22 cellular contexts compared by ENCODE assay signal in genomic region chr3:10398341-10398740, GRCh38.
"Had no signal": no experiment of that assay in that cellular context is flagged by ENCODE, and none has a peak within 500 bp of the region (broad histone marks: within the 10 kb centered on the region; RNA-seq: fewer than 3 reads in every experiment).

No MANE protein-coding gene starts in this region.

- DNase-seq: activated B cell treated with CpG ODN at 0.5 μM for 24 hours; activated CD4-positive, alpha-beta T cell treated with anti-CD3 and anti-CD28 coated beads for 48 hours; activated CD8-positive, alpha-beta T cell treated with anti-CD3 and anti-CD28 coated beads for 36 hours; activated effector memory CD4-positive, alpha-beta T cell treated with anti-CD3 and anti-CD28 coated beads, Interleukin-2, amount 50 U/mL, for 16 hours; activated T-cell treated with anti-CD3 and anti-CD28 coated beads, Interleukin-2, amount 50 U/mL, for 4 hours; central memory CD4-positive, alpha-beta T cell; cortex of kidney; effector CD8-positive, alpha-beta T cell; foreskin fibroblast; glutamatergic neuron; hypothalamus; kidney; left ventricle myocardium inferior; mesenchymal stem cell; naive thymus-derived CD8-positive, alpha-beta T cell; small intestine; stimulated activated CD4-positive, alpha-beta T cell treated with anti-CD3 and anti-CD28 coated beads, Interleukin-4, amount 100 ng/mL, for 24 hours; stimulated activated naive CD8-positive, alpha-beta T cell treated with anti-CD3 and anti-CD28 coated beads, Interleukin-15, Interleukin-2, amounts not matched to agents 100 U/mL and 50 U/mL, for 24 hours; T-helper 17 cell; trophoblast cell had no signal

- H3K27ac ChIP-seq: left ventricle myocardium inferior, neutrophil had no signal

- ATAC-seq: activated CD8-positive, alpha-beta T cell treated with anti-CD3 and anti-CD28 coated beads for 36 hours; activated naive CD4-positive, alpha-beta T cell treated with anti-CD3 and anti-CD28 coated beads, Interleukin-2, amount 50 U/mL, for 72 hours; activated T-cell treated with anti-CD3 and anti-CD28 coated beads, Interleukin-2, amount 50 U/mL, for 4 hours; naive thymus-derived CD8-positive, alpha-beta T cell; stimulated activated naive CD8-positive, alpha-beta T cell treated with anti-CD3 and anti-CD28 coated beads, Interleukin-15, Interleukin-2, amounts not matched to agents 100 U/mL and 50 U/mL, for 24 hours; T-helper 17 cell had no signal

- H3K4me3 Mint-ChIP-seq: activated B cell treated with CpG ODN at 0.5 μM for 24 hours; activated CD8-positive, alpha-beta T cell treated with anti-CD3 and anti-CD28 coated beads for 36 hours; activated T-cell treated with anti-CD3 and anti-CD28 coated beads, Interleukin-2, amount 50 U/mL, for 4 hours; T-helper 17 cell had no signal

- H3K4me3 ChIP-seq: left ventricle myocardium inferior had no signal

- H3K9me3 Mint-ChIP-seq: activated B cell treated with CpG ODN at 0.5 μM for 24 hours; activated CD8-positive, alpha-beta T cell treated with anti-CD3 and anti-CD28 coated beads for 36 hours; activated naive CD4-positive, alpha-beta T cell treated with anti-CD3 and anti-CD28 coated beads, Interleukin-2, amount 50 U/mL, for 72 hours; activated T-cell treated with anti-CD3 and anti-CD28 coated beads, Interleukin-2, amount 50 U/mL, for 4 hours; naive thymus-derived CD8-positive, alpha-beta T cell had no signal

- H3K36me3 Mint-ChIP-seq: activated naive CD4-positive, alpha-beta T cell treated with anti-CD3 and anti-CD28 coated beads, Interleukin-2, amount 50 U/mL, for 72 hours; naive thymus-derived CD8-positive, alpha-beta T cell had no signal

- H3K4me1 ChIP-seq: left ventricle myocardium inferior had no signal

- H3K27me3 Mint-ChIP-seq: activated B cell treated with CpG ODN at 0.5 μM for 24 hours; activated CD8-positive, alpha-beta T cell treated with anti-CD3 and anti-CD28 coated beads for 36 hours had no signal

- H3K27ac Mint-ChIP-seq: activated CD8-positive, alpha-beta T cell treated with anti-CD3 and anti-CD28 coated beads for 36 hours; activated naive CD4-positive, alpha-beta T cell treated with anti-CD3 and anti-CD28 coated beads, Interleukin-2, amount 50 U/mL, for 72 hours; T-helper 17 cell had no signal

- H3K36me3 ChIP-seq: left ventricle myocardium inferior, neutrophil had no signal

- H3K27me3 ChIP-seq: neutrophil had no signal

- H3K9me3 ChIP-seq: left ventricle myocardium inferior, neutrophil had no signal
